ENCODE assay signal across 22 cellular contexts in genomic region chr5:141419074-141419880, GRCh38. TPM values are rescaled to one million over a fixed set of nuclear protein-coding genes. Genes with fewer than 3 reads are reported as not detected.
DNase-seq lines count a peak whose midpoint lies in the region; ATAC-seq, FAIRE-seq and TF ChIP-seq lines count a peak whose summit lies in the region.
"Had no signal": no experiment of that assay in that cellular context is flagged by ENCODE, and none has a peak within 500 bp of the region (broad histone marks: within the 10 kb centered on the region; RNA-seq: fewer than 3 reads in every experiment).

No MANE protein-coding gene starts in this region.

- no peak overlapping the region for H3K4me3 Mint-ChIP-seq in CD4-positive, alpha-beta T cell

- no peak overlapping the region for H2BK120ac ChIP-seq in neuronal stem cell (ENCODE audit: low read depth, low read length)

- BruUV-seq in endothelial cell of umbilical vein (replicated peaks; lab: Mats Ljungman, UMichigan): no TSS peak

- H3K27me3 Mint-ChIP-seq in CD4-positive, alpha-beta T cell: peaks cover 89% of the 10 kb centered on the region

- H3K14ac ChIP-seq in neuronal stem cell (ENCODE audit: low read length): peak overlapping the region; percentile 71

- H2BK5ac ChIP-seq in neuronal stem cell (ENCODE audit: low read length): no peak overlapping the region

- H3K23ac ChIP-seq in neuronal stem cell (ENCODE audit: low read depth, low read length, poor library complexity): peak overlapping the region; percentile 85

- no peak overlapping the region for H3K9ac ChIP-seq in GM23248
- no peak overlapping the region for H3K9ac ChIP-seq in endothelial cell of umbilical vein (replicated peaks; ENCODE audit: extremely low read depth, insufficient read depth, low read length)
- H3K9ac ChIP-seq in neuronal stem cell (ENCODE audit: low read depth, low read length, poor library complexity): no peak overlapping the region
- no peak overlapping the region for H3K9ac ChIP-seq in colonic mucosa (ENCODE audit: low read depth in 2 of 2, low read length in 2 of 2)

- H3K4me2 ChIP-seq in GM23248 (ENCODE audit: unreplicated experiment): no peak overlapping the region
- no peak overlapping the region for H3K4me2 ChIP-seq in endothelial cell of umbilical vein (ENCODE audit: insufficient read depth, low read length)
- H3K4me2 ChIP-seq in neuronal stem cell (ENCODE audit: insufficient read depth, low read length, poor library complexity, severe bottlenecking): no peak overlapping the region

- H3K9me3 ChIP-seq in CD4-positive, alpha-beta T cell (ENCODE audit: control insufficient read depth, low read length): peaks cover 53% of the 10 kb centered on the region
- H3K9me3 ChIP-seq in GM23248 (ENCODE audit: low read depth): no peaks in the 10 kb centered on the region
- peaks cover 8% of the 10 kb centered on the region for H3K9me3 ChIP-seq in endothelial cell of umbilical vein (replicated peaks; ENCODE audit: control insufficient read depth, insufficient read depth, low read length)
- peaks cover 57 to 97% of the 10 kb centered on the region in 2 donors for H3K9me3 ChIP-seq in neuronal stem cell (replicated peaks in 1 of 2; ENCODE audit: control insufficient read depth in 2 of 2, insufficient read depth in 1 of 2, low read depth in 1 of 2, low read length in 2 of 2)
- peaks cover 11% of the 10 kb centered on the region for H3K9me3 ChIP-seq in colonic mucosa

- peak overlapping the region; percentile 41 for H3K27ac Mint-ChIP-seq in CD4-positive, alpha-beta T cell
- H3K27ac Mint-ChIP-seq: type B pancreatic cell had no signal

- H2BK15ac ChIP-seq in neuronal stem cell (ENCODE audit: low read length): no peak overlapping the region

- no peak for DNase-seq in CD4-positive, alpha-beta T cell
- no peak for DNase-seq in GM23248
- no peak for DNase-seq in endothelial cell of umbilical vein (ENCODE audit: low read depth, low spot score)
- no peak for DNase-seq in neuronal stem cell (ENCODE audit: low spot score)
- no peak for DNase-seq in colonic mucosa
- no peak for DNase-seq in NCI-H524 treated with DMSO at 0.1 percent for 48 hours (lab: John Stamatoyannopoulos, UW)
- DNase-seq: activated CD8-positive, alpha-beta memory T cell treated with anti-CD3 and anti-CD28 coated beads for 24 hours; effector CD8-positive, alpha-beta T cell; NCI-H1417; NCI-H524; occipital lobe; right cardiac atrium; Right ventricle myocardium superior; stimulated activated naive CD4-positive, alpha-beta T cell; T-cell had no signal

- TF ChIP-seq CTCF in CD4-positive, alpha-beta T cell (IDR thresholded peaks at IDR 0.05): no peak
- no peak for TF ChIP-seq CTCF in endothelial cell of umbilical vein (IDR thresholded peaks at IDR 0.05; ENCODE audit: extremely low read depth in 1 of 2, insufficient read depth in 1 of 2, low read depth in 1 of 2, low read length in 2 of 2)
- no peak for TF ChIP-seq CTCF in colonic mucosa (IDR thresholded peaks at IDR 0.05)

- in situ Hi-C loops in GM23248 (cut with MboI): loop anchor here (5.0 kb wide), 1 partner anchor 143 kb away; no protein-coding TSS in a partner anchor

- no peaks in the 10 kb centered on the region for H4K20me1 ChIP-seq in GM23248 (ENCODE audit: insufficient read depth)
- no peaks in the 10 kb centered on the region for H4K20me1 ChIP-seq in endothelial cell of umbilical vein (replicated peaks; ENCODE audit: control insufficient read depth, extremely low read depth, insufficient read depth, low read length)

- peak overlapping the region; percentile 56 for H2AK5ac ChIP-seq in neuronal stem cell (ENCODE audit: low read depth, low read length)

- no peak overlapping the region; the same call in 1 of the 2 replicates for H3K4me3 ChIP-seq in GM23248
- no peak overlapping the region for H3K4me3 ChIP-seq in endothelial cell of umbilical vein (replicated peaks in 1 of 3; ENCODE audit: insufficient read depth in 1 of 3, low read depth in 1 of 3, low read length in 3 of 3)
- H3K4me3 ChIP-seq in neuronal stem cell (ENCODE audit: low read length in 2 of 2): peak overlapping the region in 1 of 2 donors; percentile 57
- no peak overlapping the region for H3K4me3 ChIP-seq in colonic mucosa
- H3K4me3 ChIP-seq: mucosa of descending colon had no signal

- POLR2A ChIA-PET in CD4-positive, alpha-beta T cell (lab: Charles Lee): no interaction called here
- POLR2A ChIA-PET in endothelial cell of umbilical vein (lab: Charles Lee): interaction anchor here (1.0 kb wide), 1 partner anchor 143 kb away, joined by 3 read pairs; no protein-coding TSS in a partner anchor

- H4K91ac ChIP-seq in neuronal stem cell (ENCODE audit: low read depth, low read length, poor library complexity): no peak overlapping the region

- H2AFZ ChIP-seq in GM23248 (0 out of 2 replicates have a peak overlapping the region, but pooled peaks have one; percentile 72), endothelial cell of umbilical vein (ENCODE audit: low read depth, low read length) (no peak overlapping the region), neuronal stem cell (ENCODE audit: low read length) (no peak overlapping the region)

- no peaks in the 10 kb centered on the region for H3K9me2 ChIP-seq in GM23248 (ENCODE audit: insufficient read depth)

- H2BK12ac ChIP-seq in neuronal stem cell (ENCODE audit: low read length): peak overlapping the region; percentile 73

- peaks cover 10% of the 10 kb centered on the region for H3K4me1 Mint-ChIP-seq in CD4-positive, alpha-beta T cell (ENCODE audit: low read depth)

- H3K27me3 ChIP-seq in CD4-positive, alpha-beta T cell (ENCODE audit: control insufficient read depth, insufficient read depth, low read length): peaks cover 90% of the 10 kb centered on the region
- no peaks in the 10 kb centered on the region for H3K27me3 ChIP-seq in GM23248 (replicated peaks; ENCODE audit: insufficient read depth)
- H3K27me3 ChIP-seq in endothelial cell of umbilical vein (ENCODE audit: control insufficient read depth in 2 of 2, insufficient read depth in 2 of 2, low read length in 2 of 2): peaks cover 47 to 85% of the 10 kb centered on the region in 2 experiments
- no peaks in the 10 kb centered on the region for H3K27me3 ChIP-seq in neuronal stem cell (ENCODE audit: control insufficient read depth in 3 of 3, insufficient read depth in 3 of 3, low read depth in 1 of 3, low read length in 3 of 3)
- H3K27me3 ChIP-seq in colonic mucosa: peaks cover 5% of the 10 kb centered on the region

- H3K36me3 Mint-ChIP-seq in CD4-positive, alpha-beta T cell (ENCODE audit: low read depth): peaks cover 54% of the 10 kb centered on the region

- H3K9me3 Mint-ChIP-seq in CD4-positive, alpha-beta T cell: peaks cover 31% of the 10 kb centered on the region

- CTCF ChIA-PET in CD4-positive, alpha-beta T cell (lab: Charles Lee): interaction anchor here (2.4 kb wide), 1 partner anchor 145 kb away, joined by 7 read pairs; no protein-coding TSS in a partner anchor
- CTCF ChIA-PET in endothelial cell of umbilical vein (lab: Charles Lee): interaction anchor here (1.1 to 11.3 kb wide), 8 partner anchors 11 to 149 kb away, joined by 3 to 335 read pairs (median 22); partner anchors contain the start of genes PCDHGA12 and PCDHGB6

- FAIRE-seq in endothelial cell of umbilical vein (lab: Jason Lieb, UNC): no peak
- FAIRE-seq: G401.6, GM19239, H54 had no signal

- no peak overlapping the region for H3K27ac ChIP-seq in CD4-positive, alpha-beta T cell (ENCODE audit: low read depth, low read length)
- H3K27ac ChIP-seq in GM23248 (no peak overlapping the region), endothelial cell of umbilical vein (ENCODE audit: insufficient read depth, low read depth, low read length) (no peak overlapping the region), neuronal stem cell (replicated peaks; ENCODE audit: low read length) (no peak overlapping the region), colonic mucosa (no peak overlapping the region)
- H3K27ac ChIP-seq: VCaP had no signal

- H3K79me2 ChIP-seq in GM23248 (ENCODE audit: insufficient read depth) (peaks cover 36% of the 10 kb centered on the region), endothelial cell of umbilical vein (ENCODE audit: control insufficient read depth, insufficient read depth, low read length) (no peaks in the 10 kb centered on the region)

- H4K8ac ChIP-seq in neuronal stem cell (ENCODE audit: low read depth, low read length): peak overlapping the region; percentile 92

- WGBS in GM23248 (ENCODE audit: low coverage in 1 of 2, low lambda C conversion rate in 2 of 2, missing lambda C conversion rate in 2 of 2), 2 experiments: 46 to 47% methylated on average over 68 to 74 of the region's 74 CpGs
- WGBS in neuronal stem cell (ENCODE audit: extremely low coverage in 2 of 2, insufficient read length in 2 of 2, insufficient replicate concordance in 1 of 2), 2 donors: no CpG with 5 or more reads among the region's 74 CpGs

- H3K9me1 ChIP-seq in endothelial cell of umbilical vein (replicated peaks; ENCODE audit: control insufficient read depth, extremely low read depth, insufficient read depth, low read length): no peaks in the 10 kb centered on the region

- H3K36me3 ChIP-seq in GM23248 (ENCODE audit: low read depth) (0 out of 2 replicates have a peak, but pooled peaks cover 3% of the 10 kb centered on the region), endothelial cell of umbilical vein (ENCODE audit: control insufficient read depth in 2 of 2, extremely low read depth in 1 of 2, insufficient read depth in 2 of 2, low read length in 2 of 2) (no peaks in the 10 kb centered on the region), neuronal stem cell (replicated peaks in 1 of 2; ENCODE audit: control insufficient read depth in 2 of 2, insufficient read depth in 2 of 2, low read length in 2 of 2) (peaks cover 43 to 67% of the 10 kb centered on the region in 2 donors), colonic mucosa (no peaks in the 10 kb centered on the region)

- H3K79me1 ChIP-seq in neuronal stem cell (ENCODE audit: low read depth, low read length): peaks cover 10% of the 10 kb centered on the region

- peak overlapping the region; percentile 37 for H3K4ac ChIP-seq in neuronal stem cell (ENCODE audit: low read length)

- H3K4me1 ChIP-seq in GM23248 (ENCODE audit: insufficient read depth) (peaks cover 17% of the 10 kb centered on the region; the same call in 1 of the 2 replicates), endothelial cell of umbilical vein (ENCODE audit: control insufficient read depth, extremely low read depth, insufficient read depth, low read length) (peaks cover 15% of the 10 kb centered on the region), neuronal stem cell (ENCODE audit: control insufficient read depth in 2 of 2, insufficient read depth in 1 of 2, low read depth in 1 of 2, low read length in 2 of 2) (no peaks in the 10 kb centered on the region), colonic mucosa (no peaks in the 10 kb centered on the region)

- H3K18ac ChIP-seq in neuronal stem cell (ENCODE audit: low read length): peak overlapping the region; percentile 38

- H3F3A ChIP-seq in GM23248 (ENCODE audit: insufficient read depth): peaks cover 27% of the 10 kb centered on the region

- TF ChIP-seq POLR2A in endothelial cell of umbilical vein (IDR thresholded peaks at IDR 0.05; ENCODE audit: low read depth, low read length): no peak

- dilution Hi-C loops in endothelial cell of umbilical vein (cut with MboI; ENCODE audit: extremely low pct_ligation_motif_present, low sequenced_read_pairs): no loop called here

- no peak for ATAC-seq in CD4-positive, alpha-beta T cell (ENCODE audit: poor library complexity)
- ATAC-seq in HG03520 (IDR thresholded peaks at IDR 0.05; ENCODE audit: unreplicated experiment): no peak
- ATAC-seq: mucosa of descending colon, right cardiac atrium, T-cell had no signal

- intact Hi-C loops in CD4-positive, alpha-beta T cell (cut with DNase I, micrococcal nuclease): loop anchor here in 1 of 2 experiments (5.0 to 10.0 kb wide), 3 partner anchors 37 to 94 kb away; partner anchors contain the start of genes PCDHGA5, PCDHGA7 and TAF7
- intact Hi-C loops in endothelial cell of umbilical vein (cut with micrococcal nuclease) (no loop called here), colonic mucosa (cut with DNase I) (loop anchor here (10.0 kb wide), 2 partner anchors 106 to 146 kb away; no protein-coding TSS in a partner anchor)

RNA-seq across cellular contexts. Expression of gene PCDHGA11, which starts 1.6 kb away (rescaled TPM):
- total RNA-seq in CD4-positive, alpha-beta T cell: not detected
- total RNA-seq in GM23248 (2014; rRNA removed; shearing (Covaris generic)): 21.7 and 25.3 TPM in 2 replicates
- 15.3 and 18.1 TPM in 2 replicates for polyA plus RNA-seq in GM23248 (2016; fragmentation: Nextera tagmentation; extraction: Ambion mirVana)
- 10.3 and 11.5 TPM in 2 replicates for total RNA-seq in endothelial cell of umbilical vein
- 8.0 and 8.1 TPM in 2 replicates for polyA plus RNA-seq in endothelial cell of umbilical vein
- polyA plus RNA-seq in endothelial cell of umbilical vein (2011; cell fraction: cytosol; rRNA removed): 5.5 and 6.1 TPM in 2 replicates
- polyA plus RNA-seq in endothelial cell of umbilical vein (2011; cell fraction: nucleus; rRNA removed): 6.1 and 7.6 TPM in 2 replicates
- polyA plus RNA-seq in endothelial cell of umbilical vein (2012): 6.3 and 6.8 TPM in 2 replicates
- 16.7 and 17.3 TPM in 2 replicates for polyA minus RNA-seq in endothelial cell of umbilical vein
- not detected for polyA minus RNA-seq in endothelial cell of umbilical vein (2011; cell fraction: cytosol; rRNA and poly(A)+ RNA removed)
- 27.0 and 30.1 TPM in 2 replicates for polyA minus RNA-seq in endothelial cell of umbilical vein (2011; cell fraction: nucleus; rRNA and poly(A)+ RNA removed)
- 1.1 TPM for polyA plus RNA-seq in neuronal stem cell (2013, experiment 1 of 2)
- 1.2 TPM for polyA plus RNA-seq in neuronal stem cell (2013, experiment 2 of 2)
- 1 to 10 TPM; 1.3 to 1.6 TPM for total RNA-seq in colonic mucosa

RNA-seq across cellular contexts. Expression of gene PCDHGB7, which starts 1.8 kb away (rescaled TPM):
- not detected for total RNA-seq in CD4-positive, alpha-beta T cell
- total RNA-seq in GM23248 (2014; rRNA removed; shearing (Covaris generic)): 14.2 and 14.8 TPM in 2 replicates
- 12.7 and 13.2 TPM in 2 replicates for polyA plus RNA-seq in GM23248 (2016; fragmentation: Nextera tagmentation; extraction: Ambion mirVana)
- total RNA-seq in endothelial cell of umbilical vein: 12.6 and 13.0 TPM in 2 replicates
- polyA plus RNA-seq in endothelial cell of umbilical vein: 6.5 and 6.9 TPM in 2 replicates
- polyA plus RNA-seq in endothelial cell of umbilical vein (2011; cell fraction: cytosol; rRNA removed): 4.2 and 5.0 TPM in 2 replicates
- polyA plus RNA-seq in endothelial cell of umbilical vein (2011; cell fraction: nucleus; rRNA removed): 7.6 and 8.5 TPM in 2 replicates
- polyA plus RNA-seq in endothelial cell of umbilical vein (2012): 4.8 and 5.1 TPM in 2 replicates
- polyA minus RNA-seq in endothelial cell of umbilical vein: 19.7 and 23.7 TPM in 2 replicates
- polyA minus RNA-seq in endothelial cell of umbilical vein (2011; cell fraction: cytosol; rRNA and poly(A)+ RNA removed): not detected
- polyA minus RNA-seq in endothelial cell of umbilical vein (2011; cell fraction: nucleus; rRNA and poly(A)+ RNA removed): 21.7 and 31.0 TPM in 2 replicates
- polyA plus RNA-seq in neuronal stem cell (2013, experiment 1 of 2): 15.9 TPM
- 15.8 TPM for polyA plus RNA-seq in neuronal stem cell (2013, experiment 2 of 2)
- 1 to 10 TPM; 2.5 to 3.3 TPM for total RNA-seq in colonic mucosa

RNA-seq across cellular contexts. Expression of gene PCDHGA10, which starts 6.5 kb away (rescaled TPM):
- total RNA-seq in CD4-positive, alpha-beta T cell: under 1 TPM in 1 of 2 experiments, not detected in 1; 0.08 TPM
- 10.4 and 11.1 TPM in 2 replicates for total RNA-seq in GM23248 (2014; rRNA removed; shearing (Covaris generic))
- 4.6 and 5.4 TPM in 2 replicates for polyA plus RNA-seq in GM23248 (2016; fragmentation: Nextera tagmentation; extraction: Ambion mirVana)
- total RNA-seq in endothelial cell of umbilical vein: 4.4 and 5.8 TPM in 2 replicates
- 3.6 and 3.7 TPM in 2 replicates for polyA plus RNA-seq in endothelial cell of umbilical vein
- 1.4 and 1.6 TPM in 2 replicates for polyA plus RNA-seq in endothelial cell of umbilical vein (2011; cell fraction: cytosol; rRNA removed)
- polyA plus RNA-seq in endothelial cell of umbilical vein (2011; cell fraction: nucleus; rRNA removed): 3.7 and 4.5 TPM in 2 replicates
- polyA plus RNA-seq in endothelial cell of umbilical vein (2012): 1.0 and 3.0 TPM in 2 replicates
- polyA minus RNA-seq in endothelial cell of umbilical vein: 10.5 and 10.8 TPM in 2 replicates
- polyA minus RNA-seq in endothelial cell of umbilical vein (2011; cell fraction: cytosol; rRNA and poly(A)+ RNA removed): 0.20 TPM
- 14.6 and 15.1 TPM in 2 replicates for polyA minus RNA-seq in endothelial cell of umbilical vein (2011; cell fraction: nucleus; rRNA and poly(A)+ RNA removed)
- polyA plus RNA-seq in neuronal stem cell (2013, experiment 1 of 2): 4.2 TPM
- polyA plus RNA-seq in neuronal stem cell (2013, experiment 2 of 2): 3.9 TPM
- total RNA-seq in colonic mucosa: 1 to 10 TPM; 2.7 to 4.7 TPM

RNA-seq across cellular contexts. Expression of gene PCDHGA12, which starts 11.0 kb away (rescaled TPM):
- not detected for total RNA-seq in CD4-positive, alpha-beta T cell
- total RNA-seq in GM23248 (2014; rRNA removed; shearing (Covaris generic)): 8.6 and 10.9 TPM in 2 replicates
- polyA plus RNA-seq in GM23248 (2016; fragmentation: Nextera tagmentation; extraction: Ambion mirVana): 6.7 and 8.5 TPM in 2 replicates
- 7.6 and 9.9 TPM in 2 replicates for total RNA-seq in endothelial cell of umbilical vein
- polyA plus RNA-seq in endothelial cell of umbilical vein: 3.2 and 4.2 TPM in 2 replicates
- polyA plus RNA-seq in endothelial cell of umbilical vein (2011; cell fraction: cytosol; rRNA removed): 2.9 and 3.1 TPM in 2 replicates
- polyA plus RNA-seq in endothelial cell of umbilical vein (2011; cell fraction: nucleus; rRNA removed): 4.1 and 4.4 TPM in 2 replicates
- 4.8 and 5.6 TPM in 2 replicates for polyA plus RNA-seq in endothelial cell of umbilical vein (2012)
- 6.5 and 7.8 TPM in 2 replicates for polyA minus RNA-seq in endothelial cell of umbilical vein
- polyA minus RNA-seq in endothelial cell of umbilical vein (2011; cell fraction: cytosol; rRNA and poly(A)+ RNA removed): not detected
- 9.9 and 18.1 TPM in 2 replicates for polyA minus RNA-seq in endothelial cell of umbilical vein (2011; cell fraction: nucleus; rRNA and poly(A)+ RNA removed)
- 0.10 TPM for polyA plus RNA-seq in neuronal stem cell (2013, experiment 1 of 2)
- 0.15 TPM for polyA plus RNA-seq in neuronal stem cell (2013, experiment 2 of 2)
- 1 to 10 TPM; 1.0 to 1.5 TPM for total RNA-seq in colonic mucosa

RNA-seq across cellular contexts. Expression of gene PCDHGB6, which starts 11.5 kb away (rescaled TPM):
- total RNA-seq in CD4-positive, alpha-beta T cell: under 1 TPM in 1 of 2 experiments, not detected in 1; 0.06 TPM
- 1.9 and 4.3 TPM in 2 replicates for total RNA-seq in GM23248 (2014; rRNA removed; shearing (Covaris generic))
- 3.0 and 3.2 TPM in 2 replicates for polyA plus RNA-seq in GM23248 (2016; fragmentation: Nextera tagmentation; extraction: Ambion mirVana)
- total RNA-seq in endothelial cell of umbilical vein: 4.8 and 4.9 TPM in 2 replicates
- 2.2 and 2.3 TPM in 2 replicates for polyA plus RNA-seq in endothelial cell of umbilical vein
- 1.1 and 1.3 TPM in 2 replicates for polyA plus RNA-seq in endothelial cell of umbilical vein (2011; cell fraction: cytosol; rRNA removed)
- polyA plus RNA-seq in endothelial cell of umbilical vein (2011; cell fraction: nucleus; rRNA removed): 2.9 TPM in 2 replicates
- 0.72 and 1.1 TPM in 2 replicates for polyA plus RNA-seq in endothelial cell of umbilical vein (2012)
- 5.7 and 6.3 TPM in 2 replicates for polyA minus RNA-seq in endothelial cell of umbilical vein
- not detected for polyA minus RNA-seq in endothelial cell of umbilical vein (2011; cell fraction: cytosol; rRNA and poly(A)+ RNA removed)
- polyA minus RNA-seq in endothelial cell of umbilical vein (2011; cell fraction: nucleus; rRNA and poly(A)+ RNA removed): 9.4 and 12.6 TPM in 2 replicates
- 19.4 TPM for polyA plus RNA-seq in neuronal stem cell (2013, experiment 1 of 2)
- polyA plus RNA-seq in neuronal stem cell (2013, experiment 2 of 2): 20.0 TPM
- 1 to 10 TPM; 1.0 to 1.8 TPM for total RNA-seq in colonic mucosa
